ENCODE assay signal across 9 cellular contexts in genomic region chr10:126854726-126855125, GRCh38. TPM values are rescaled to one million over a fixed set of nuclear protein-coding genes. Genes with fewer than 3 reads are reported as not detected.
"Had no signal": no experiment of that assay in that cellular context is flagged by ENCODE, and none has a peak within 500 bp of the region (broad histone marks: within the 10 kb centered on the region; RNA-seq: fewer than 3 reads in every experiment).

No MANE protein-coding gene starts in this region.

- H2AFZ ChIP-seq: GM23248 had no signal

- FAIRE-seq: HepG2 had no signal

- DNase-seq: GM23248, GOT3, H7, HFFc6 had no signal

- H3K4me3 ChIP-seq: GM23248, HAP-1 had no signal

- H3K9me3 ChIP-seq: HAP-1 had no signal

- H3K36me3 Mint-ChIP-seq: IgD-negative memory B cell had no signal

- H3K27me3 Mint-ChIP-seq: IgD-negative memory B cell had no signal

- H3K4me1 Mint-ChIP-seq: IgD-negative memory B cell had no signal

- H3K27ac ChIP-seq: GM23248, HL-60 had no signal

- H3K36me3 ChIP-seq: HAP-1 had no signal

- H3K27ac Mint-ChIP-seq: HFFc6, IgD-negative memory B cell had no signal

- ATAC-seq: HCT116, HepG2 had no signal

- H3K4me3 Mint-ChIP-seq: HFFc6, IgD-negative memory B cell had no signal

- H3K4me1 ChIP-seq: HAP-1 had no signal

RNA-seq across cellular contexts. Expression of gene DOCK1, which starts 50.5 kb away (rescaled TPM):
- polyA plus RNA-seq: IgD-negative memory B cell had no signal
